In genomic region chr3:97029972-97030371, GRCh38 we compare ENCODE assay signal across 33 cellular contexts.
"Had no signal": no experiment of that assay in that cellular context is flagged by ENCODE, and none has a peak within 500 bp of the region (broad histone marks: within the 10 kb centered on the region; RNA-seq: fewer than 3 reads in every experiment).

No MANE protein-coding gene starts in this region.

- H3K9me3 ChIP-seq: adrenal gland, body of pancreas, breast epithelium had no signal

- DNase-seq: activated effector memory CD4-positive, alpha-beta T cell treated with anti-CD3 and anti-CD28 coated beads, Interleukin-2, amount 50 U/mL, for 16 hours; activated effector memory CD4-positive, alpha-beta T cell treated with Interleukin-2 at 50 U/mL for 16 hours; activated gamma-delta T cell; activated gamma-delta T cell treated with Interleukin-2 at 50 U/mL for 16 hours; activated naive CD4-positive, alpha-beta T cell; activated naive CD4-positive, alpha-beta T cell treated with anti-CD3 and anti-CD28 coated beads for 36 hours; activated naive CD4-positive, alpha-beta T cell treated with anti-CD3 and anti-CD28 coated beads, Interleukin-2, amount 10 ng/mL, durations not matched to agents 7 days and 5 days; activated naive CD4-positive, alpha-beta T cell treated with anti-CD3 and anti-CD28 coated beads, Interleukin-2, amount 50 U/mL, for 16 hours; activated naive CD4-positive, alpha-beta T cell treated with Interleukin-2 at 50 U/mL for 16 hours; activated naive CD8-positive, alpha-beta T cell treated with anti-CD3 and anti-CD28 coated beads for 36 hours; activated naive CD8-positive, alpha-beta T cell treated with anti-CD3 and anti-CD28 coated beads, Interleukin-2, amount 10 ng/mL, durations not matched to agents 7 days and 5 days; activated naive CD8-positive, alpha-beta T cell treated with anti-CD3 and anti-CD28 coated beads, Interleukin-2, amount 50 U/mL, for 24 hours; activated T-cell treated with anti-CD3 and anti-CD28 coated beads, Interleukin-2, amount 50 U/mL, for 24 hours; activated T-cell treated with anti-CD3 and anti-CD28 coated beads, Interleukin-2, amount 50 U/mL, for 4 hours; activated T-cell treated with anti-CD3 and anti-CD28 coated beads, Interleukin-2, amount 50 U/mL, for 48 hours; activated T-cell treated with anti-CD3 and anti-CD28 coated beads, Interleukin-2, amount 50 U/mL, for 72 hours; adrenal gland; amniotic stem cell; amygdala; anterior cingulate cortex; aorta; body of pancreas; brain microvascular endothelial cell; caudate nucleus; central memory CD4-positive, alpha-beta T cell; cerebellar nuclear complex had no signal

- H3K4me3 ChIP-seq: adrenal gland, ascending aorta, body of pancreas, breast epithelium, cardiac muscle cell had no signal

- FAIRE-seq: astrocyte, bronchial epithelial cell had no signal

- H3K27ac ChIP-seq: adrenal gland, ascending aorta, body of pancreas, brain microvascular endothelial cell, breast epithelium, cardiac muscle cell had no signal

- H3K36me3 ChIP-seq: adrenal gland, ascending aorta, brain microvascular endothelial cell, breast epithelium, cardiac muscle cell had no signal

- H3K4me1 ChIP-seq: adrenal gland, ascending aorta, body of pancreas, breast epithelium had no signal

- H3K27me3 ChIP-seq: adrenal gland, ascending aorta, body of pancreas, brain microvascular endothelial cell, breast epithelium, cardiac muscle cell had no signal

- ATAC-seq: activated naive CD4-positive, alpha-beta T cell treated with anti-CD3 and anti-CD28 coated beads, Interleukin-2, amount 50 U/mL, for 72 hours; activated naive CD8-positive, alpha-beta T cell treated with anti-CD3 and anti-CD28 coated beads, Interleukin-2, amount 50 U/mL, for 24 hours; activated T-cell treated with anti-CD3 and anti-CD28 coated beads, Interleukin-2, amount 50 U/mL, for 4 hours; activated T-cell treated with anti-CD3 and anti-CD28 coated beads, Interleukin-2, amount 50 U/mL, for 72 hours; activated T-helper 17 cell treated with anti-CD3 and anti-CD28 coated beads, Interleukin-2, amount 50 U/mL, for 72 hours; body of pancreas had no signal
